2 cellular contexts compared by ENCODE assay signal in genomic region chr16:4799171-4799855, GRCh38.
TF ChIP-seq lines count a peak whose summit lies in the region.

No MANE protein-coding gene starts in this region.

TF ChIP-seq in A549, 52 proteins besides CTCF, POLR2A, EP300 and RAD21:
- peak; percentile 49 for TF ChIP-seq ZFP36 (IDR thresholded peaks at IDR 0.05; ENCODE audit: borderline replicate concordance, partially characterized antibody)
- TF ChIP-seq BHLHE40 (IDR thresholded peaks at IDR 0.05; ENCODE audit: low read depth, low read length): no peak

TF ChIP-seq in K562, 482 proteins besides CTCF, POLR2A, EP300 and RAD21:
- TF ChIP-seq ELF2 (CRISPR knock-in tag; IDR thresholded peaks at IDR 0.05): no peak
- no peak for TF ChIP-seq ZFP1 (CRISPR knock-in tag; IDR thresholded peaks at IDR 0.05)
- TF ChIP-seq ZNF217 (CRISPR knock-in tag; IDR thresholded peaks at IDR 0.05): no peak
- TF ChIP-seq ZFP36 (IDR thresholded peaks at IDR 0.05; ENCODE audit: low read depth, low read length, partially characterized antibody): peak; percentile 59
- TF ChIP-seq CC2D1A (IDR thresholded peaks at IDR 0.05): no peak
